Comparison of ENCODE assay signal across 8 cellular contexts in genomic region chr19:50377051-50377441, GRCh38. TPM values are rescaled to one million over a fixed set of nuclear protein-coding genes. Genes with fewer than 3 reads are reported as not detected.
A peak's percentile ranks its signal among the peaks of the same experiment; 100 is the strongest.
DNase-seq lines count a peak whose midpoint lies in the region; ATAC-seq and TF ChIP-seq lines count a peak whose summit lies in the region.

No MANE protein-coding gene starts in this region.

- DNase-seq in CD14-positive monocyte (ENCODE audit: low spot score) (no peak), T-helper 1 cell (peak in 4 of 5 donors; percentile 31 to 66 (median 54)), natural killer cell (peak; percentile 47), NCI-H187 treated with DMSO at 0.1 percent for 48 hours (lab: John Stamatoyannopoulos, UW) (no peak), AG08395 (ENCODE audit: low spot score) (no peak)
- DNase-seq in central memory CD8-positive, alpha-beta T cell (ENCODE audit: low spot score in 2 of 2) = no peak

- H3K9me3 Mint-ChIP-seq in CD14-positive monocyte = peaks cover 0 to 2% (median 0%) of the 10 kb centered on the region in 7 donors
- H3K9me3 Mint-ChIP-seq in central memory CD8-positive, alpha-beta T cell = no peaks in the 10 kb centered on the region
- no peaks in the 10 kb centered on the region for H3K9me3 Mint-ChIP-seq in natural killer cell

- TF ChIP-seq CTCF in CD14-positive monocyte (IDR thresholded peaks at IDR 0.05) (no peak), natural killer cell (IDR thresholded peaks at IDR 0.05) (no peak)

- intact Hi-C loops in CD14-positive monocyte (cut with micrococcal nuclease) (loop anchor here in 1 of 2 donors (2.0 to 5.0 kb wide), 2 partner anchors 40 to 134 kb away; partner anchors contain the start of genes JOSD2 and SPIB), natural killer cell (cut with micrococcal nuclease) (no loop called here)

- H3K27ac Mint-ChIP-seq in CD14-positive monocyte (peak overlapping the region in 6 of 7 donors; percentile 37 to 100 (median 84)), natural killer cell (peak overlapping the region; percentile 99 to 100)
- H3K27ac Mint-ChIP-seq in central memory CD8-positive, alpha-beta T cell (ENCODE audit: low read depth) = peak overlapping the region; percentile 99

- peaks cover 44 to 51% of the 10 kb centered on the region in 2 donors for H3K36me3 Mint-ChIP-seq in CD14-positive monocyte
- H3K36me3 Mint-ChIP-seq in central memory CD8-positive, alpha-beta T cell (ENCODE audit: insufficient read depth) = peaks cover 48% of the 10 kb centered on the region
- no peaks in the 10 kb centered on the region for H3K36me3 Mint-ChIP-seq in natural killer cell

- H3K4me3 Mint-ChIP-seq in CD14-positive monocyte (peak overlapping the region in 1 of 2 donors; percentile 50), natural killer cell (peak overlapping the region; percentile 99)
- peak overlapping the region; percentile 91 for H3K4me3 Mint-ChIP-seq in central memory CD8-positive, alpha-beta T cell

- peak; percentile 23 for ATAC-seq in HG02885 (IDR thresholded peaks at IDR 0.05; ENCODE audit: poor library complexity, unreplicated experiment)
- no peak for ATAC-seq in central memory CD8-positive, alpha-beta T cell (replicated peaks; ENCODE audit: extremely low read depth, poor library complexity, severe bottlenecking)
- peak; percentile 0 to 11 (median 11) for ATAC-seq in natural killer cell
- ATAC-seq in HG02852 (IDR thresholded peaks at IDR 0.05; ENCODE audit: unreplicated experiment) = no peak

- H3K27me3 Mint-ChIP-seq in CD14-positive monocyte (ENCODE audit: low read depth in 3 of 3) (peaks cover 1 to 2% (median 2%) of the 10 kb centered on the region in 3 donors), natural killer cell (ENCODE audit: low read depth in 2 of 2) (no peaks in the 10 kb centered on the region)
- no peaks in the 10 kb centered on the region for H3K27me3 Mint-ChIP-seq in central memory CD8-positive, alpha-beta T cell

- peaks cover 17% of the 10 kb centered on the region for H3K4me1 Mint-ChIP-seq in CD14-positive monocyte
- peaks cover 44% of the 10 kb centered on the region for H3K4me1 Mint-ChIP-seq in central memory CD8-positive, alpha-beta T cell
- H3K4me1 Mint-ChIP-seq in natural killer cell = peaks cover 14 to 29% of the 10 kb centered on the region in 2 donors

RNA-seq across cellular contexts. Expression of gene NR1H2, which starts 0.8 kb away (rescaled TPM):
- 10 to 100 TPM; 77.1 to 78.9 TPM for polyA plus RNA-seq in CD14-positive monocyte
- total RNA-seq in natural killer cell = 100 to 1,000 TPM; 185 to 217 (median 211) TPM

RNA-seq across cellular contexts. Expression of gene POLD1, which starts 7.1 kb away (rescaled TPM):
- polyA plus RNA-seq in CD14-positive monocyte = 10 to 100 TPM in 1 of 2 donors, 1 to 10 TPM in 1; 9.3 to 15.6 TPM
- total RNA-seq in natural killer cell = 10 to 100 TPM; 26.1 to 32.0 (median 30.2) TPM

RNA-seq across cellular contexts. Expression of gene NAPSA, which starts 11.6 kb away (rescaled TPM):
- under 1 TPM; 0.27 to 0.52 TPM for polyA plus RNA-seq in CD14-positive monocyte
- total RNA-seq in natural killer cell = 1 to 10 TPM in 1 of 3 donors, under 1 TPM in 2; 0.94 to 1.3 (median 0.95) TPM

RNA-seq across cellular contexts. Expression of gene SPIB, which starts 41.7 kb away (rescaled TPM):
- under 1 TPM; 0.16 to 0.34 TPM for polyA plus RNA-seq in CD14-positive monocyte
- total RNA-seq in natural killer cell = 1 to 10 TPM in 1 of 3 donors, under 1 TPM in 2; 0.77 to 2.8 (median 0.78) TPM

RNA-seq across cellular contexts. Expression of gene KCNC3, which starts 47.9 kb away (rescaled TPM):
- polyA plus RNA-seq in CD14-positive monocyte = under 1 TPM in 1 of 2 donors, not detected in 1; 0.04 TPM
- total RNA-seq in natural killer cell = 1 to 10 TPM in 1 of 3 donors, under 1 TPM in 2; 0.57 to 3.2 (median 0.68) TPM

Comparison
In these comparisons a context has a peak if more than half of its experiments do, and no peak if none do; other contexts are left out.
1. DNase-seq: peak in T-helper 1 cell (4 of 5) and natural killer cell (single experiment); none in CD14-positive monocyte (single experiment), central memory CD8-positive, alpha-beta T cell (0 of 2), NCI-H187 treated with DMSO at 0.1 percent for 48 hours (single experiment) and AG08395 (single experiment).
2. ATAC-seq: peak in HG02885 (single experiment) and natural killer cell (3 of 3); none in central memory CD8-positive, alpha-beta T cell (single experiment) and HG02852 (single experiment).
3. Peak in every context shown above with its lines, with median percentiles within 50 percentile points of each other: H3K27ac Mint-ChIP-seq.